ENCODE assay signal across 8 cellular contexts in genomic region chr11:13337986-13338436, GRCh38.
DNase-seq lines count a peak whose midpoint lies in the region; ATAC-seq and TF ChIP-seq lines count a peak whose summit lies in the region.

No MANE protein-coding gene starts in this region.

- H3K36me3 Mint-ChIP-seq in activated CD4-positive, alpha-beta memory T cell treated with anti-CD3 and anti-CD28 coated beads for 36 hours = no peaks in the 10 kb centered on the region
- no peaks in the 10 kb centered on the region for H3K36me3 Mint-ChIP-seq in immature natural killer cell

- H3K27ac Mint-ChIP-seq in activated CD4-positive, alpha-beta memory T cell treated with anti-CD3 and anti-CD28 coated beads for 36 hours = peak overlapping the region; percentile 77
- peak overlapping the region; percentile 74 to 91 (median 83) for H3K27ac Mint-ChIP-seq in immature natural killer cell

- DNase-seq in AG04449 (ENCODE audit: low read depth, low spot score) = peak; percentile 23
- no peak for DNase-seq in activated CD4-positive, alpha-beta memory T cell treated with anti-CD3 and anti-CD28 coated beads for 36 hours
- DNase-seq in immature natural killer cell = peak; percentile 36 to 49 (median 38)
- no peak for DNase-seq in uterus
- no peak for DNase-seq in NCI-H2227 (lab: John Stamatoyannopoulos, UW; ENCODE audit: unreplicated experiment)

- peak overlapping the region; percentile 52 to 66 for H3K27ac ChIP-seq in uterus

- H3K27me3 Mint-ChIP-seq in activated CD4-positive, alpha-beta memory T cell treated with anti-CD3 and anti-CD28 coated beads for 36 hours = no peaks in the 10 kb centered on the region
- H3K27me3 Mint-ChIP-seq in immature natural killer cell (ENCODE audit: low read depth in 3 of 3) = peaks cover 7 to 8% (median 8%) of the 10 kb centered on the region in 3 donors

- CTCF ChIA-PET in AG04449 (lab: Yijun Ruan, JAX) = interaction anchor here (0.7 to 11.8 kb wide), 13 partner anchors 8 to 374 kb away, joined by 3 to 329 read pairs (median 7); no protein-coding TSS in a partner anchor
- CTCF ChIA-PET in activated CD4-positive, alpha-beta memory T cell treated with anti-CD3 and anti-CD28 coated beads for 36 hours (lab: Charles Lee) = interaction anchor here (0.6 to 5.6 kb wide), 12 partner anchors 11 to 373 kb away, joined by 3 to 52 read pairs (median 5); no protein-coding TSS in a partner anchor

- TF ChIP-seq POLR2A in uterus (IDR thresholded peaks at IDR 0.05) = no peak

- ATAC-seq in GM21528 (IDR thresholded peaks at IDR 0.05; ENCODE audit: low FRiP score, unreplicated experiment) = peak; percentile 43
- no peak for ATAC-seq in HG02885 (IDR thresholded peaks at IDR 0.05; ENCODE audit: poor library complexity, unreplicated experiment)
- ATAC-seq in GM18520 (IDR thresholded peaks at IDR 0.05; ENCODE audit: unreplicated experiment) = no peak

- H3K27me3 ChIP-seq in uterus = no peaks in the 10 kb centered on the region

- no peaks in the 10 kb centered on the region for H3K4me1 ChIP-seq in uterus

- H3K36me3 ChIP-seq in uterus = no peaks in the 10 kb centered on the region

- intact Hi-C loops in activated CD4-positive, alpha-beta memory T cell treated with anti-CD3 and anti-CD28 coated beads for 36 hours (cut with micrococcal nuclease) = loop anchor here (1.0 to 5.0 kb wide), 5 partner anchors 19 to 329 kb away; partner anchors contain the start of genes BTBD10 and FAR1
- intact Hi-C loops in uterus (cut with DNase I; ENCODE audit: low total_unique reads) = no loop called here

- H3K4me3 Mint-ChIP-seq in activated CD4-positive, alpha-beta memory T cell treated with anti-CD3 and anti-CD28 coated beads for 36 hours = peak overlapping the region; percentile 68
- H3K4me3 Mint-ChIP-seq in immature natural killer cell = peak overlapping the region; percentile 59 to 82 (median 72)

- no peak for TF ChIP-seq CTCF in AG04449 (IDR thresholded peaks at IDR 0.05; ENCODE audit: insufficient read depth, low read length, missing control alignments)
- no peak for TF ChIP-seq CTCF in uterus (IDR thresholded peaks at IDR 0.05)

- POLR2A ChIA-PET in AG04449 (lab: Yijun Ruan, JAX) = interaction anchor here (1.8 to 2.3 kb wide), 2 partner anchors 123 to 128 kb away, joined by 7 to 20 read pairs; no protein-coding TSS in a partner anchor
- POLR2A ChIA-PET in activated CD4-positive, alpha-beta memory T cell treated with anti-CD3 and anti-CD28 coated beads for 36 hours (lab: Charles Lee) = interaction anchor here (1.8 kb wide), 1 partner anchor 59 kb away, joined by 9 read pairs; no protein-coding TSS in a partner anchor

- peaks cover 69% of the 10 kb centered on the region for H3K4me1 Mint-ChIP-seq in activated CD4-positive, alpha-beta memory T cell treated with anti-CD3 and anti-CD28 coated beads for 36 hours (ENCODE audit: low read depth)
- peaks cover 79 to 92% of the 10 kb centered on the region in 2 donors for H3K4me1 Mint-ChIP-seq in immature natural killer cell

- peak overlapping the region; percentile 36 for H3K4me3 ChIP-seq in AG04449 (ENCODE audit: low read depth, low read length)
- H3K4me3 ChIP-seq in uterus = peak overlapping the region in 1 of 2 donors; percentile 28

- no peaks in the 10 kb centered on the region for H3K9me3 Mint-ChIP-seq in activated CD4-positive, alpha-beta memory T cell treated with anti-CD3 and anti-CD28 coated beads for 36 hours
- no peaks in the 10 kb centered on the region for H3K9me3 Mint-ChIP-seq in immature natural killer cell

- H3K9me3 ChIP-seq in uterus = no peaks in the 10 kb centered on the region

Comparison
In these comparisons a context has a peak if more than half of its experiments do, and no peak if none do; other contexts are left out.
1. DNase-seq: peak in AG04449 (single experiment) and immature natural killer cell (3 of 3); none in activated CD4-positive, alpha-beta memory T cell treated with anti-CD3 and anti-CD28 coated beads for 36 hours (single experiment), uterus (0 of 2) and NCI-H2227 (single experiment).